In genomic region chr3:140018556-140018955, GRCh38 we compare ENCODE assay signal across 19 cellular contexts.
"Had no signal": no experiment of that assay in that cellular context is flagged by ENCODE, and none has a peak within 500 bp of the region (broad histone marks: within the 10 kb centered on the region; RNA-seq: fewer than 3 reads in every experiment).

No MANE protein-coding gene starts in this region.

- H3K36me3 ChIP-seq: ascending aorta, cardiac muscle cell, Peyer's patch had no signal

- H3K4me2 ChIP-seq: KMS-11 had no signal

- H3K4me1 ChIP-seq: Peyer's patch had no signal

- H3K27ac ChIP-seq: ascending aorta, cardiac muscle cell, coronary artery, KMS-11, Peyer's patch had no signal

- H3K9me3 ChIP-seq: ascending aorta, Peyer's patch had no signal

- H3K9ac ChIP-seq: KMS-11 had no signal

- H3K4me3 ChIP-seq: ascending aorta, cardiac muscle cell, coronary artery, Peyer's patch had no signal

- H3K27me3 ChIP-seq: ascending aorta, cardiac muscle cell, Peyer's patch had no signal

- DNase-seq: activated CD4-positive, alpha-beta T cell treated with anti-CD3 and anti-CD28 coated beads for 36 hours; activated CD4-positive, alpha-beta T cell treated with anti-CD3 and anti-CD28 coated beads, Interleukin-2, amount 10 ng/mL, durations not matched to agents 7 days and 5 days; activated CD4-positive, alpha-beta T cell treated with anti-CD3 and anti-CD28 coated beads, Interleukin-2, amount 50 U/mL, for 48 hours; activated CD8-positive, alpha-beta T cell treated with anti-CD3 and anti-CD28 coated beads, Interleukin-2, amount 10 ng/mL, durations not matched to agents 7 days and 5 days; activated gamma-delta T cell; activated naive CD4-positive, alpha-beta T cell treated with Interleukin-2 at 50 U/mL for 16 hours; activated naive CD8-positive, alpha-beta T cell treated with anti-CD3 and anti-CD28 coated beads, Interleukin-2, amount 10 ng/mL, durations not matched to agents 7 days and 5 days; activated T-cell treated with anti-CD3 and anti-CD28 coated beads, Interleukin-2, amount 50 U/mL, for 24 hours; amygdala; NCI-H1417 treated with DMSO at 0.1 percent for 48 hours; NCI-H1694 treated with DMSO at 0.1 percent for 48 hours; NCI-H774; Peyer's patch; RPMI8226; SIG-M5 had no signal
